20 cellular contexts compared by ENCODE assay signal in the genomic region with DNA sequence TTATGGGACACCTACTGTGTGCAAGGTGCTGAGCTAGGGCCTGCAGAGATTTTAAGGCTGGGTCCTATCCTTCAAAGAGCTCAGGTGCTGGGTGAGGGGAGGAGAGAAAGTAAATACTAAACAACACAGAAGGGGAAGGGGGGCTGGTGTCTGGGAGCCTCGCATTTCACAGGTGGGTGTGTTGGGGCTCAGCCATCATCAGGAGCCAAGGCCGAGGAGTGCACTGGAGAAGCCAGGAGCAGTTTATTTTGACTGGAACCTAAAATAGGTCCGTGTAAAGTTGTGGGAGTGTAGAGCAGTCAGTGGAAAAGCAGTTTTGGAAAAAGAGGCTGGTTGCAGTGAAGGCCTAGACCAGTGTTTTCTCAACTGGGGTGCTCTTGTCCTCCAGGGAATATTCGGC. TPM values are rescaled to one million over a fixed set of nuclear protein-coding genes. Genes with fewer than 3 reads are reported as not detected.
DNase-seq lines count a peak whose midpoint lies in the region; TF ChIP-seq lines count a peak whose summit lies in the region.
"Had no signal": no experiment of that assay in that cellular context is flagged by ENCODE, and none has a peak within 500 bp of the region (broad histone marks: within the 10 kb centered on the region; RNA-seq: fewer than 3 reads in every experiment).

No MANE protein-coding gene starts in this region.

- H3K27ac Mint-ChIP-seq in Caco-2 (ENCODE audit: unreplicated experiment) (peak overlapping the region; percentile 74), mesothelial cell of epicardium (peak overlapping the region; percentile 30), progenitor cell of endocrine pancreas (peak overlapping the region; percentile 69)
- H3K27ac Mint-ChIP-seq: B cell; CD4-positive, CD25-positive, alpha-beta regulatory T cell; GM23338 had no signal

- H3K27me3 ChIP-seq in Caco-2 (replicated peaks; ENCODE audit: control insufficient read depth, insufficient read depth, low read length), result no peaks in the 10 kb centered on the region

- H3K4me3 Mint-ChIP-seq in Caco-2 (ENCODE audit: unreplicated experiment) (peak overlapping the region; percentile 32), mesothelial cell of epicardium (no peak overlapping the region), progenitor cell of endocrine pancreas (ENCODE audit: low read depth) (peak overlapping the region; percentile 62)
- H3K4me3 Mint-ChIP-seq: B cell; CD4-positive, CD25-positive, alpha-beta regulatory T cell; GM23338; IgD-negative memory B cell had no signal

- peaks cover 3% of the 10 kb centered on the region for H3K36me3 ChIP-seq in Caco-2 (ENCODE audit: control insufficient read depth, insufficient read depth, low read length)

- H3K9me3 Mint-ChIP-seq in Caco-2 (ENCODE audit: unreplicated experiment) (no peaks in the 10 kb centered on the region), mesothelial cell of epicardium (no peaks in the 10 kb centered on the region), progenitor cell of endocrine pancreas (ENCODE audit: low read depth) (no peaks in the 10 kb centered on the region)
- H3K9me3 Mint-ChIP-seq: GM23338, IgD-negative memory B cell had no signal

- no peaks in the 10 kb centered on the region for H3K36me3 Mint-ChIP-seq in Caco-2 (ENCODE audit: insufficient read depth, unreplicated experiment)
- no peaks in the 10 kb centered on the region for H3K36me3 Mint-ChIP-seq in mesothelial cell of epicardium
- H3K36me3 Mint-ChIP-seq in progenitor cell of endocrine pancreas (ENCODE audit: insufficient read depth), result no peaks in the 10 kb centered on the region
- H3K36me3 Mint-ChIP-seq: CD4-positive, CD25-positive, alpha-beta regulatory T cell had no signal

- H3K4me3 ChIP-seq in Caco-2 (ENCODE audit: low read depth, low read length) (no peak overlapping the region), coronary artery (no peak overlapping the region)
- H3K4me3 ChIP-seq: A549, GM23338 had no signal

- no peak for DNase-seq in Caco-2
- DNase-seq in mesothelial cell of epicardium (ENCODE audit: low spot score in 2 of 2, unreplicated experiment in 2 of 2), result no peak
- no peak for DNase-seq in progenitor cell of endocrine pancreas (ENCODE audit: low spot score, unreplicated experiment)
- no peak for DNase-seq in NCI-H1694 treated with DMSO at 0.1 percent for 48 hours (lab: John Stamatoyannopoulos, UW)
- DNase-seq in GM10248 (ENCODE audit: extremely low spot score), result no peak
- no peak for DNase-seq in coronary artery (ENCODE audit: low spot score)
- DNase-seq: CD4-positive, CD25-positive, alpha-beta regulatory T cell; DMS79; HCEC 1CT; NCI-H1694; NCI-H2081 treated with DMSO at 0.1 percent for 48 hours; NCI-H2171 treated with DMSO at 0.1 percent for 48 hours; NCI-H526 treated with DMSO at 0.1 percent for 48 hours; OCI-M1; Right ventricle myocardium superior had no signal

- H3K4me1 Mint-ChIP-seq in Caco-2 (ENCODE audit: low read depth, unreplicated experiment) (peaks cover 69% of the 10 kb centered on the region), mesothelial cell of epicardium (peaks cover 55% of the 10 kb centered on the region), progenitor cell of endocrine pancreas (ENCODE audit: low read depth) (peaks cover 79% of the 10 kb centered on the region)
- H3K4me1 Mint-ChIP-seq: B cell; CD4-positive, CD25-positive, alpha-beta regulatory T cell had no signal

- H3K27me3 Mint-ChIP-seq in Caco-2 (ENCODE audit: insufficient read depth, unreplicated experiment) (no peaks in the 10 kb centered on the region), mesothelial cell of epicardium (ENCODE audit: low read depth) (no peaks in the 10 kb centered on the region), progenitor cell of endocrine pancreas (no peaks in the 10 kb centered on the region)

- H3K27ac ChIP-seq in angular gyrus (ENCODE audit: low read depth, low read length) (peak overlapping the region; percentile 60), coronary artery (no peak overlapping the region)
- H3K27ac ChIP-seq: A549 had no signal

- CTCF ChIA-PET in Caco-2 (lab: Charles Lee), result interaction anchor here (0.7 to 1.6 kb wide), 2 partner anchors 18 to 28 kb away, joined by 3 to 7 read pairs; a partner anchor contains a TSS
- CTCF ChIA-PET in GM10248 (lab: Yijun Ruan, JAX), result interaction anchor here (1.1 to 1.6 kb wide), 3 partner anchors 10 to 18 kb away, joined by 3 to 4 read pairs (median 4); a partner anchor contains a TSS

- BruUV-seq in Caco-2 (replicated peaks; lab: Mats Ljungman, UMichigan), result no TSS peak

- POLR2A ChIA-PET in Caco-2 (lab: Charles Lee), result interaction anchor here (0.5 kb wide), 1 partner anchor 126 kb away, joined by 3 read pairs; no protein-coding TSS in a partner anchor
- POLR2A ChIA-PET in GM10248 (lab: Yijun Ruan, JAX), result no interaction called here

- TF ChIP-seq CTCF in Caco-2 (IDR thresholded peaks at IDR 0.05; ENCODE audit: insufficient read depth in 1 of 2, low read depth in 1 of 2, low read length in 1 of 2, severe bottlenecking in 1 of 2, unreplicated experiment in 1 of 2), result no peak
- no peak for TF ChIP-seq CTCF in mesothelial cell of epicardium (IDR thresholded peaks at IDR 0.05; ENCODE audit: unreplicated experiment)
- no peak for TF ChIP-seq CTCF in progenitor cell of endocrine pancreas (IDR thresholded peaks at IDR 0.05; ENCODE audit: unreplicated experiment)
- no peak for TF ChIP-seq CTCF in GM10248 (IDR thresholded peaks at IDR 0.05; ENCODE audit: control extremely low read depth, extremely low read depth, low read depth, missing control alignments)
- no peak for TF ChIP-seq CTCF in coronary artery (IDR thresholded peaks at IDR 0.05)

- intact Hi-C loops in Caco-2 (cut with micrococcal nuclease; ENCODE audit: unreplicated experiment), result loop anchor here (5.0 kb wide), 1 partner anchor 44 kb away; no protein-coding TSS in a partner anchor

- no peaks in the 10 kb centered on the region for H3K9me3 ChIP-seq in Caco-2
- H3K9me3 ChIP-seq: A549 had no signal

- H3K4me1 ChIP-seq in Caco-2, result peaks cover 68% of the 10 kb centered on the region

RNA-seq across cellular contexts. Expression of a gene that starts 17.5 kb away (rescaled TPM):
- total RNA-seq in Caco-2 (2022), result 60.1 and 63.6 TPM in 2 replicates
- total RNA-seq in mesothelial cell of epicardium, result 45.3 to 46.8 TPM (median 45.5 TPM) in 3 replicates
- total RNA-seq in progenitor cell of endocrine pancreas, result 42.1 and 44.8 TPM in 2 replicates
